7 cellular contexts compared by ENCODE assay signal in genomic region chr2:216448829-216449228, GRCh38.
"Had no signal": no experiment of that assay in that cellular context is flagged by ENCODE, and none has a peak within 500 bp of the region (broad histone marks: within the 10 kb centered on the region; RNA-seq: fewer than 3 reads in every experiment).

No MANE protein-coding gene starts in this region.

- DNase-seq: GDM1, GF-D8 had no signal

- H3K4me3 ChIP-seq: GM12878 had no signal

- ATAC-seq: GM12878 had no signal

- FAIRE-seq: G401.6, GM12878, GM12892, GM18507, GM19239 had no signal
